In the genomic region with DNA sequence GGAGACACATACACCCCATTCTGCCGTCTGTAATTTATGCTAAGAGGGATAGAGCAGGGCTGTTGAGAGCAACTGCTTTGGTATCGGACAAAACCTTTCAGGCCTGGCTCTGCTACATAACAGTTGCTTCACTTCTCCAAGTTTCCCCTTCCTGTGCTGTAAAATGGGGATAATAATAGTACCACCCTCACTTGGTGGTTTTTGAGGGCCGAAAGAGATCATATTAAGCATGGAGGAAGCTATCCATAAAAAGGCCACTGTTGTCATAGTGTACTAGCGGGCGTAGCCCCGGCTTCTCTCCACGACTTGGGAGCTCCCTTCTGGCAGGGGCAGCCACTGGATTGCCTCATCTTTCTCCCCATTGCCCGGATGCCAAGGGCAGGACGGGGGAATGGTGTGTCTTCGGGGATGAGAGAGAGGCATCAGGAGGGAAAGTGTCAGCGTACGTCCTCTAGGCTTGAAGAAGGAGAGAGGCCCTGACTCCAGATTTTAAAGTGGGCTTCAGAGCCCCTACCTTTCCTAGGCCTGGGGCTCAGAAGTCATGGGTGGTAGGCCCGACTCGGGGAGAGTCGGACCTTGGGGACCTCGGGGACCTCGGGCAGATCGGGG, we compare ENCODE assay signal across 8 cellular contexts. TPM values are rescaled to one million over a fixed set of nuclear protein-coding genes. Genes with fewer than 3 reads are reported as not detected.
A peak's percentile ranks its signal among the peaks of the same experiment; 100 is the strongest.
DNase-seq lines count a peak whose midpoint lies in the region; ATAC-seq and TF ChIP-seq lines count a peak whose summit lies in the region.

No MANE protein-coding gene starts in this region.

- H3K4me3 ChIP-seq in astrocyte of the cerebellum (ENCODE audit: low read depth, low read length) (peak overlapping the region; percentile 54), lung (no peak overlapping the region), vagina (peak overlapping the region; percentile 57 to 71)

- no peak for ATAC-seq in stimulated activated naive CD8-positive, alpha-beta T cell treated with anti-CD3 and anti-CD28 coated beads, Interleukin-15, Interleukin-2, amounts not matched to agents 100 U/mL and 50 U/mL, for 24 hours
- ATAC-seq in lung (ENCODE audit: insufficient read depth, low FRiP score) = peak; percentile 7
- no peak for ATAC-seq in GM18505 (IDR thresholded peaks at IDR 0.05; ENCODE audit: unreplicated experiment)

- in situ Hi-C loops in astrocyte of the cerebellum (cut with HindIII; ENCODE audit: low sequenced_read_pairs) = no loop called here

- H3K27me3 ChIP-seq in lung (ENCODE audit: control insufficient read depth, insufficient read depth) = no peaks in the 10 kb centered on the region
- H3K27me3 ChIP-seq in vagina = no peaks in the 10 kb centered on the region

- no peak for DNase-seq in stimulated activated naive CD8-positive, alpha-beta T cell treated with anti-CD3 and anti-CD28 coated beads, Interleukin-15, Interleukin-2, amounts not matched to agents 100 U/mL and 50 U/mL, for 24 hours
- DNase-seq in astrocyte of the cerebellum (ENCODE audit: low read depth) (no peak), lung (ENCODE audit: low spot score) (no peak), vagina (ENCODE audit: extremely low spot score in 2 of 2) (no peak), NCI-H524 (lab: John Stamatoyannopoulos, UW) (no peak), amygdala (lab: John Stamatoyannopoulos, UW) (no peak)

- peaks cover 27% of the 10 kb centered on the region for H3K36me3 Mint-ChIP-seq in stimulated activated naive CD8-positive, alpha-beta T cell treated with anti-CD3 and anti-CD28 coated beads, Interleukin-15, Interleukin-2, amounts not matched to agents 100 ng/mL and 50 ng/mL, for 24 hours (ENCODE audit: low read depth)

- H3K9me3 Mint-ChIP-seq in stimulated activated naive CD8-positive, alpha-beta T cell treated with anti-CD3 and anti-CD28 coated beads, Interleukin-15, Interleukin-2, amounts not matched to agents 100 ng/mL and 50 ng/mL, for 24 hours = no peaks in the 10 kb centered on the region

- TF ChIP-seq POLR2A in vagina (IDR thresholded peaks at IDR 0.05) (no peak), GM18505 (IDR thresholded peaks at IDR 0.05; ENCODE audit: borderline replicate concordance, extremely low read depth, insufficient read depth, insufficient read length) (no peak)

- intact Hi-C loops in vagina (cut with DNase I) = no loop called here

- WGBS in lung, 2 donors = 32 to 41% methylated on average over 18 of the region's 18 CpGs

- peak overlapping the region; percentile 90 for H3K27ac Mint-ChIP-seq in stimulated activated naive CD8-positive, alpha-beta T cell treated with anti-CD3 and anti-CD28 coated beads, Interleukin-15, Interleukin-2, amounts not matched to agents 100 ng/mL and 50 ng/mL, for 24 hours

- no peak for TF ChIP-seq CTCF in astrocyte of the cerebellum (IDR thresholded peaks at IDR 0.05; ENCODE audit: low read depth, low read length, missing control alignments)
- no peak for TF ChIP-seq CTCF in lung (IDR thresholded peaks at IDR 0.05; ENCODE audit: control extremely low read depth, extremely low read depth)
- no peak for TF ChIP-seq CTCF in vagina (IDR thresholded peaks at IDR 0.05)

- H3K27ac ChIP-seq in lung (ENCODE audit: low read depth in 1 of 2, low read length in 1 of 2) (peak overlapping the region in 1 of 2 donors; percentile 79), vagina (peak overlapping the region; percentile 48)

- H3K27me3 Mint-ChIP-seq in stimulated activated naive CD8-positive, alpha-beta T cell treated with anti-CD3 and anti-CD28 coated beads, Interleukin-15, Interleukin-2, amounts not matched to agents 100 ng/mL and 50 ng/mL, for 24 hours = no peaks in the 10 kb centered on the region

- H3K9me3 ChIP-seq in lung (ENCODE audit: control insufficient read depth in 2 of 2, insufficient read depth in 1 of 2, low read length in 1 of 2) (no peaks in the 10 kb centered on the region), vagina (no peaks in the 10 kb centered on the region)

- H3K36me3 ChIP-seq in lung (ENCODE audit: control insufficient read depth in 2 of 2, insufficient read depth in 2 of 2, low read length in 2 of 2) (peaks cover 0 to 2% of the 10 kb centered on the region in 2 donors), vagina (no peaks in the 10 kb centered on the region)

- H3K4me1 ChIP-seq in lung (ENCODE audit: control insufficient read depth in 2 of 2, insufficient read depth in 2 of 2, low read length in 2 of 2) (peaks cover 0 to 6% of the 10 kb centered on the region in 2 donors), vagina (peaks cover 31% of the 10 kb centered on the region)

- peaks cover 43% of the 10 kb centered on the region for H3K4me1 Mint-ChIP-seq in stimulated activated naive CD8-positive, alpha-beta T cell treated with anti-CD3 and anti-CD28 coated beads, Interleukin-15, Interleukin-2, amounts not matched to agents 100 ng/mL and 50 ng/mL, for 24 hours (ENCODE audit: low read depth)

- H3K4me3 Mint-ChIP-seq in stimulated activated naive CD8-positive, alpha-beta T cell treated with anti-CD3 and anti-CD28 coated beads, Interleukin-15, Interleukin-2, amounts not matched to agents 100 ng/mL and 50 ng/mL, for 24 hours = peak overlapping the region; percentile 93

RNA-seq across cellular contexts. Expression of gene MFSD2A, which starts 0.6 kb away (rescaled TPM):
- 100 to 1,000 TPM in 1 of 2 donors, 10 to 100 TPM in 1; 57.2 to 149 TPM for total RNA-seq in lung
- 100 to 1,000 TPM; 119 to 123 TPM for polyA plus RNA-seq in lung
- total RNA-seq in vagina = 56.0 TPM

RNA-seq across cellular contexts. Expression of gene MYCL, which starts 52.6 kb away (rescaled TPM):
- total RNA-seq in lung (1 to 10 TPM; 6.0 to 7.8 TPM), vagina (17.2 TPM)
- polyA plus RNA-seq in lung = 1 to 10 TPM; 2.4 to 2.7 TPM
